Comparison of ENCODE assay signal across 8 cellular contexts in the genomic region with DNA sequence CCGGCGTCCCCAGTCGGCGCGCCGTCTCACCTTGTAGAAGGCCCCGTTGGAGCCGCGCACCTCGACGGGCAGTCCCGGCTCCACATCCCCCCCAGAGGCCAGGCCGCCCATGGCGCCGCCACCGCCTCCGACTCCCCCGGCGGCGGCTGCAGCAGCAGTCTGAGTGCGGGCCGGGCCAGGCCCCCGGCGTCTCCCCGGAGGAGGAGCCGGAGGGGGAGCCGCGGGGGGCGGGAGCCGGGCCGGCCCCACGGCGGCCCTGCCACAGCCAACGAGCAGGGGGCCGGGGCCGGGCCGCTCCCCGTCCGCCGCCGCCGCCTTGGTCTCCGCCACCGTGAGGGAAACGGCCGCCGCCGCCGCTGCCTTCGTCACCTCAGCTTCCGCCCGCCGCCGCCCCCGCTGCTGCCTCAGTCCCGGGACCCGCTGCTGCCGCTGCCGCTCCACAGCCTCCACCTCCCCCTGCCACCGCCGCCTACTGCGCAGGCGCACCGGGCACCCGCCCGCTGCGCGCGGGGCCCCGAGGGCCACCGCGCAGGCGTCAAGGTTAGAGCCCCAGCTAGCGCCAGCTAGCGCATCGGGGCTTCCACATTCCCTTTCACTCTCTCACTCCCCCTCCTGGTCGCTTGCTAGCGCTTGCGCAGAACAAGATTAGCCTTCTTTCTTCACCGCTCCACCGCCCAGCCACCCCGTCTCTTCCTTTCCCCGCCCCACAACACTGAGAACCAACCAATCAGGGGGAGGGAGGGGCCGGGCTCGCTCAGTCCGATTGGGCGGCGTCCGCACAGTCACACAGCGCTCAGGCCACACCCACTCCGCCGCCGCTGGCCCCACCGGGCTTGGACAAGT. TPM values are rescaled to one million over a fixed set of nuclear protein-coding genes. Genes with fewer than 3 reads are reported as not detected.
DNase-seq lines count a peak whose midpoint lies in the region; ATAC-seq and TF ChIP-seq lines count a peak whose summit lies in the region.

Gene FXR2, minus strand, starts transcription at position 476 of the 843 bp plus-strand sequence. Its CDS starts 365 bp downstream, at position 111.

- no peaks in the 10 kb centered on the region for H3K27me3 Mint-ChIP-seq in activated CD4-positive, alpha-beta T cell treated with anti-CD3 and anti-CD28 coated beads for 36 hours

- no peaks in the 10 kb centered on the region for H3K36me3 ChIP-seq in BE2C
- H3K36me3 ChIP-seq in kidney epithelial cell (ENCODE audit: control insufficient read depth, insufficient read depth, low read length): no peaks in the 10 kb centered on the region

- DNase-seq in BE2C: peak; percentile 97
- peak; percentile 98 for DNase-seq in GM19238 (ENCODE audit: insufficient read length, low spot score)
- DNase-seq in NCI-H524 (lab: John Stamatoyannopoulos, UW): peak; percentile 93
- DNase-seq in activated CD4-positive, alpha-beta T cell treated with anti-CD3 and anti-CD28 coated beads for 36 hours: peak; percentile 100
- peak; percentile 100 for DNase-seq in choroid plexus epithelial cell (ENCODE audit: low read depth)
- peak; percentile 96 for DNase-seq in kidney epithelial cell (ENCODE audit: low read depth)
- peak; percentile 99 for DNase-seq in stimulated activated CD4-positive, alpha-beta T cell treated with anti-CD3 and anti-CD28 coated beads, Interleukin-15, amount 100 ng/mL, for 48 hours (ENCODE audit: low read depth in 2 of 2)

- no peaks in the 10 kb centered on the region for H3K4me1 ChIP-seq in BE2C

- peak within 1 kb of the TSS; percentile 93 for H3K27ac Mint-ChIP-seq in activated CD4-positive, alpha-beta T cell treated with anti-CD3 and anti-CD28 coated beads for 36 hours

- intact Hi-C loops in activated CD4-positive, alpha-beta T cell treated with anti-CD3 and anti-CD28 coated beads for 36 hours (cut with DNase I, micrococcal nuclease): loop anchor here (1.0 to 5.0 kb wide), 19 partner anchors 13 to 362 kb away; partner anchors contain the start of genes SAT2 (in 2 of the 2), CNTROB (in 1 of the 2), EIF5A (in 1 of the 2) and ELP5 (in 1 of the 2)

- H3K4me3 ChIP-seq in BE2C (ENCODE audit: low read depth, low read length): peak within 1 kb of the TSS; percentile 73
- H3K4me3 ChIP-seq in choroid plexus epithelial cell (ENCODE audit: low read depth, low read length): peak within 1 kb of the TSS; percentile 82
- peak within 1 kb of the TSS; percentile 76 for H3K4me3 ChIP-seq in kidney epithelial cell (ENCODE audit: low read depth, low read length)

- no peaks in the 10 kb centered on the region for H3K9me3 ChIP-seq in BE2C

- TF ChIP-seq CTCF in BE2C (IDR thresholded peaks at IDR 0.05; ENCODE audit: low read depth, low read length) (peak; percentile 58), choroid plexus epithelial cell (conservative IDR thresholded peaks at IDR 0.05; ENCODE audit: low read depth, low read length) (peak; percentile 70), kidney epithelial cell (IDR thresholded peaks at IDR 0.05; ENCODE audit: insufficient read depth, low read length, poor library complexity, severe bottlenecking) (peak; percentile 70)

- H3K9me3 Mint-ChIP-seq in activated CD4-positive, alpha-beta T cell treated with anti-CD3 and anti-CD28 coated beads for 36 hours (ENCODE audit: low read depth): no peaks in the 10 kb centered on the region

- peak; percentile 81 for ATAC-seq in HG03442 (IDR thresholded peaks at IDR 0.05; ENCODE audit: unreplicated experiment)
- peak; percentile 95 for ATAC-seq in activated CD4-positive, alpha-beta T cell treated with anti-CD3 and anti-CD28 coated beads for 36 hours

- POLR2A ChIA-PET in activated CD4-positive, alpha-beta T cell treated with anti-CD3 and anti-CD28 coated beads for 36 hours (lab: Charles Lee): interaction anchor here (0.6 to 2.4 kb wide), 10 partner anchors 13 to 179 kb away, joined by 3 to 32 read pairs (median 6); partner anchors contain the start of genes ATP1B2, MPDU1, SAT2 and TP53

- CTCF ChIA-PET in activated CD4-positive, alpha-beta T cell treated with anti-CD3 and anti-CD28 coated beads for 36 hours (lab: Charles Lee): interaction anchor here (0.6 to 2.5 kb wide), 11 partner anchors 9 to 97 kb away, joined by 3 to 31 read pairs (median 5); partner anchors contain the start of genes MPDU1, SAT2, TP53 and WRAP53

- peak within 1 kb of the TSS; percentile 85 for H3K4me3 Mint-ChIP-seq in activated CD4-positive, alpha-beta T cell treated with anti-CD3 and anti-CD28 coated beads for 36 hours

- peaks cover 32% of the 10 kb centered on the region for H3K4me1 Mint-ChIP-seq in activated CD4-positive, alpha-beta T cell treated with anti-CD3 and anti-CD28 coated beads for 36 hours

- peaks cover 14% of the 10 kb centered on the region for H3K36me3 Mint-ChIP-seq in activated CD4-positive, alpha-beta T cell treated with anti-CD3 and anti-CD28 coated beads for 36 hours (ENCODE audit: low read depth)

- H3K27me3 ChIP-seq in BE2C (no peaks in the 10 kb centered on the region), kidney epithelial cell (ENCODE audit: control insufficient read depth, insufficient read depth, low read length) (no peaks in the 10 kb centered on the region)

RNA-seq across cellular contexts. Expression of gene FXR2, which starts in this region (rescaled TPM):
- polyA plus RNA-seq in BE2C (2012; ENCODE audit: insufficient read depth, insufficient read length, low read depth): 30.9 TPM
- total RNA-seq in activated CD4-positive, alpha-beta T cell treated with anti-CD3 and anti-CD28 coated beads for 36 hours: 10 to 100 TPM; 35.6 to 50.2 TPM
- total RNA-seq in kidney epithelial cell: 43.0 and 45.7 TPM in 2 replicates

Comparison
In these comparisons a context has a peak if more than half of its experiments do, and no peak if none do; other contexts are left out.
1. Peak in every context shown above with its lines: DNase-seq, ATAC-seq and H3K4me3 ChIP-seq.